8 cellular contexts compared by ENCODE assay signal in the genomic region with DNA sequence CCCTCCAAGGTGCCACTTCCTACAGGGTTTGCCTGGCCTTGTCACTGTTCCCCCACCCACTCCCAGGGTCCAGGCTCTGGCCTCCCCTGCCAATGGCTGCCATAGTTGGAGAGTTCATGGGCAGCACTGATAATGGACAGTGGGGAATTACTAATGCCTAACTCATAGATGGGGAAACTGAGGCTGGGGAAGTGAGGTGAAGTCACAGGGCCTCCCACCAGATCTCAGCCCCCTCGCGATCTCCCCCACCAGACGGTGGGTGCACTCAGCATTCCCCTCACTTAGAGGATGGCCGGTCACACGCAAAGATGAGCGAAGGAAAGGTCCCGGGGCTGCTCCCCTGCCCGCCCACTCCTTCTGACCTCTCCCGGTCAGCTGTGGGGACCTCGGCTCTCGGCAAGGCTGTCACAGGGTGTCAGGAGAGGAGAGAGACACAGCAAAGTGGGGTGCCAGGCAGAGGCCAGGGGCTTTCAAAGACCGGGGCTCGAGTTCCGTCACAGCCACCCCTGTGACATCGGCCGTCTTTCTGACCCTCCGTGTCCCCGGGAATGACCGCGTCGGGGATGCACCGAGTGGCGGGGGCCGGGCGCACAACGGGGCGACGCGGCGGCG.
A peak's percentile ranks its signal among the peaks of the same experiment; 100 is the strongest.
DNase-seq lines count a peak whose midpoint lies in the region; ATAC-seq, FAIRE-seq and TF ChIP-seq lines count a peak whose summit lies in the region.

No MANE protein-coding gene starts in this region.

- peak overlapping the region; percentile 63 to 65 for H3K27ac ChIP-seq in kidney (ENCODE audit: low read depth in 2 of 2, low read length in 2 of 2)
- H3K27ac ChIP-seq in testis = peak overlapping the region in 1 of 2 donors; percentile 68

- WGBS in testis, 2 donors = 13 to 23% methylated on average over 3 to 31 of the region's 31 CpGs

- peak overlapping the region; percentile 47 for H3K9ac ChIP-seq in adipocyte (ENCODE audit: low read length)
- H3K9ac ChIP-seq in kidney (ENCODE audit: low read length in 2 of 2) = peak overlapping the region in 1 of 2 donors; percentile 43

- H3K36me3 ChIP-seq in adipocyte (ENCODE audit: control insufficient read depth, insufficient read depth, low read length, severe bottlenecking) (no peaks in the 10 kb centered on the region), kidney (ENCODE audit: control insufficient read depth in 1 of 2, insufficient read depth in 2 of 2, low read length in 2 of 2) (no peaks in the 10 kb centered on the region), testis (ENCODE audit: low read depth, missing control alignments) (no peaks in the 10 kb centered on the region)

- H3K4me1 ChIP-seq in adipocyte (ENCODE audit: control insufficient read depth, insufficient read depth, low read length) (peaks cover 15% of the 10 kb centered on the region), kidney (ENCODE audit: control insufficient read depth in 1 of 2, insufficient read depth in 1 of 2, low read depth in 1 of 2, low read length in 2 of 2) (peaks cover 1 to 22% of the 10 kb centered on the region in 2 donors), testis (peaks cover 14% of the 10 kb centered on the region)

- intact Hi-C loops in kidney (cut with DNase I) = loop anchor here (10.0 kb wide), 1 partner anchor 101 kb away; no protein-coding TSS in a partner anchor
- intact Hi-C loops in testis (cut with DNase I; ENCODE audit: low total_unique reads) = loop anchor here (10.0 kb wide), 1 partner anchor 101 kb away; no protein-coding TSS in a partner anchor
- intact Hi-C loops in posterior vena cava (cut with DNase I) = loop anchor here in 1 of 2 donors (1.0 to 10.0 kb wide), 2 partner anchors 101 to 122 kb away; no protein-coding TSS in a partner anchor

- H3K9me3 ChIP-seq in adipocyte (ENCODE audit: control insufficient read depth, low read length) (no peaks in the 10 kb centered on the region), kidney (ENCODE audit: control insufficient read depth in 1 of 2, low read length in 2 of 2) (no peaks in the 10 kb centered on the region), testis (no peaks in the 10 kb centered on the region)

- H3K27me3 ChIP-seq in adipocyte (replicated peaks; ENCODE audit: control insufficient read depth, insufficient read depth, low read length) = no peaks in the 10 kb centered on the region
- no peaks in the 10 kb centered on the region for H3K27me3 ChIP-seq in testis

- TF ChIP-seq CTCF in kidney (IDR thresholded peaks at IDR 0.05; ENCODE audit: borderline replicate concordance, extremely low read depth, insufficient read depth) (no peak), testis (IDR thresholded peaks at IDR 0.05) (no peak), GM20000 (IDR thresholded peaks at IDR 0.05; ENCODE audit: extremely low read depth, missing control alignments) (no peak)

- ATAC-seq in HG02884 (IDR thresholded peaks at IDR 0.05; ENCODE audit: unreplicated experiment) = no peak

- peak; percentile 61 for DNase-seq in activated CD8-positive, alpha-beta memory T cell treated with anti-CD3 and anti-CD28 coated beads for 24 hours
- no peak for DNase-seq in activated CD8-positive, alpha-beta memory T cell treated with anti-CD3 and anti-CD28 coated beads, Interleukin-2, amount 50 U/mL, for 4 hours
- DNase-seq in adipocyte (ENCODE audit: low read depth) (no peak), kidney (peak; percentile 78), testis (no peak), posterior vena cava (ENCODE audit: low spot score) (no peak), GM20000 (ENCODE audit: low spot score) (no peak)

- H3K4me3 ChIP-seq in adipocyte (ENCODE audit: low read length) (peak overlapping the region; percentile 65), kidney (ENCODE audit: low read length in 2 of 2) (peak overlapping the region in 1 of 2 donors; percentile 34), testis (peak overlapping the region; percentile 38 to 68)

- no peak for TF ChIP-seq POLR2A in testis (IDR thresholded peaks at IDR 0.05)

- no peak for FAIRE-seq in kidney (lab: Jason Lieb, UNC)

Comparison
In these comparisons a context has a peak if more than half of its experiments do, and no peak if none do; other contexts are left out.
1. DNase-seq: peak in activated CD8-positive, alpha-beta memory T cell treated with anti-CD3 and anti-CD28 coated beads for 24 hours (single experiment) and kidney (single experiment); none in activated CD8-positive, alpha-beta memory T cell treated with anti-CD3 and anti-CD28 coated beads, Interleukin-2, amount 50 U/mL, for 4 hours (single experiment), adipocyte (single experiment), testis (single experiment), posterior vena cava (single experiment) and GM20000 (single experiment).